ENCODE assay signal across 8 cellular contexts in the genomic region with DNA sequence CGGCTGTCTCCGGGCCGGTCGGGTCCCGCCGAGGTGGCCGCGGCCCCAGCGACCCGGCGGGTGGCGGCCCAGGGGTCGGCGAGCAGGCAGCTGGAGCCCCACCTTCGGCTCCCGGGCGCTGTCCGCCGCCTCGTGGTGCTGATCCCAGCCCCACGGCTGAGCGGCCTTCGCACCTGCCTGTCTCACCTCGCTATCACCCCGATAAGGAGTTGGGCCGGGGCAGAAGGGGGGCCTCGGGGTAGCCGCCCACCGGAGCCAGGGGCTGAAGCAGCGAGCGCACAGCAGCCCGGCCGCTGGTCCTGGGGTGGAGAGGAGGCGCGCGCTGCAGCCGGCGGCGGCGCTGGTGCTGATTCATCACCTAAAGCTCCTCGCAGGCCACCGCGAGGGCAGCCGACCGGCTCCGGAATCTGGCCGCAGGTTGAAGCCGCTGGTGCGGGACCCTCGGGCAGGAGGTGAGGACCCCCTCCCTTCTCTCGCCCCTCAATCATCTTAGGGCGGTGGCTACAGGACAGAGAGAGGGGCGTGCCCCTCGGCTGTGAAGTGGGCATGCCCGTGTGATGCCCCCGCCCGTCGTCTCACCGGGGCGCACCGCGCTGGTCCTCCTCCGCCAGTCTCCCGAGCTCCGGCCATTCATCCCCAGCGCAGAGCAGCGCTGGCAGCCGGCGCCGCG. TPM values are rescaled to one million over a fixed set of nuclear protein-coding genes. Genes with fewer than 3 reads are reported as not detected.
A peak's percentile ranks its signal among the peaks of the same experiment; 100 is the strongest.
DNase-seq lines count a peak whose midpoint lies in the region; ATAC-seq, FAIRE-seq and TF ChIP-seq lines count a peak whose summit lies in the region.

No MANE protein-coding gene starts in this region.

- H3K9me3 ChIP-seq in body of pancreas (no peaks in the 10 kb centered on the region), kidney (ENCODE audit: control insufficient read depth in 1 of 2, low read length in 2 of 2) (no peaks in the 10 kb centered on the region)

- TF ChIP-seq CTCF in body of pancreas (IDR thresholded peaks at IDR 0.05) (no peak), kidney (IDR thresholded peaks at IDR 0.05; ENCODE audit: borderline replicate concordance, extremely low read depth, insufficient read depth) (no peak)

- peaks cover 5 to 17% of the 10 kb centered on the region in 2 donors for H3K27me3 ChIP-seq in body of pancreas

- WGBS in body of pancreas, 2 donors: 0 to 2% methylated on average over 1 to 67 of the region's 71 CpGs

- no peaks in the 10 kb centered on the region for H3K36me3 ChIP-seq in body of pancreas (replicated peaks in 1 of 2; ENCODE audit: insufficient read depth in 1 of 2, low read depth in 2 of 2)
- H3K36me3 ChIP-seq in kidney (ENCODE audit: control insufficient read depth in 1 of 2, insufficient read depth in 2 of 2, low read length in 2 of 2): no peaks in the 10 kb centered on the region

- FAIRE-seq in kidney (lab: Jason Lieb, UNC): no peak

- no peak overlapping the region for H3K9ac ChIP-seq in kidney (ENCODE audit: low read length in 2 of 2)

- H3K27ac ChIP-seq in body of pancreas (peak overlapping the region in 1 of 4 donors; percentile 24), kidney (ENCODE audit: low read depth in 2 of 2, low read length in 2 of 2) (no peak overlapping the region)

- H3K4me1 ChIP-seq in body of pancreas (peaks cover 26% of the 10 kb centered on the region), kidney (ENCODE audit: control insufficient read depth in 1 of 2, insufficient read depth in 1 of 2, low read depth in 1 of 2, low read length in 2 of 2) (peaks cover 0 to 12% of the 10 kb centered on the region in 2 donors)

- intact Hi-C loops in body of pancreas (cut with DNase I) (no loop called here), kidney (cut with DNase I) (no loop called here)

- DNase-seq in NCI-H1417 (lab: John Stamatoyannopoulos, UW): peak in 2 of 3 experiments; percentile 72 to 78
- DNase-seq in NCI-H1417 treated with DMSO at 0.1 percent for 48 hours (lab: John Stamatoyannopoulos, UW): no peak
- peak; percentile 9 for DNase-seq in NCI-H774 (lab: John Stamatoyannopoulos, UW)
- DNase-seq in body of pancreas: peak; percentile 30 to 61 (median 48)
- DNase-seq in kidney: peak; percentile 77
- peak; percentile 7 for DNase-seq in stimulated activated CD4-positive, alpha-beta T cell treated with anti-CD3 and anti-CD28 coated beads, Interleukin-4, amount 100 ng/mL, for 24 hours
- DNase-seq in RKO (ENCODE audit: low spot score): no peak

- peak; percentile 79 for ATAC-seq in body of pancreas
- no peak for ATAC-seq in GM21390 (IDR thresholded peaks at IDR 0.05; ENCODE audit: unreplicated experiment)

- H3K4me3 ChIP-seq in body of pancreas: no peak overlapping the region
- peak overlapping the region in 1 of 2 donors; percentile 31 for H3K4me3 ChIP-seq in kidney (ENCODE audit: low read length in 2 of 2)

- TF ChIP-seq POLR2A in body of pancreas (IDR thresholded peaks at IDR 0.05): no peak

RNA-seq across cellular contexts. Expression of gene TRIM67, which starts 0.6 kb away (rescaled TPM):
- under 1 TPM in 1 of 2 donors, not detected in 1; under 0.01 TPM for total RNA-seq in body of pancreas
- not detected for total RNA-seq in kidney
- polyA plus RNA-seq in kidney (ENCODE audit: insufficient read depth, low read depth, low replicate concordance): 0.04 TPM

Comparison
In these comparisons a context has a peak if more than half of its experiments do, and no peak if none do; other contexts are left out.
1. DNase-seq: peak in NCI-H1417 (2 of 3), NCI-H774 (single experiment), body of pancreas (4 of 4), kidney (single experiment) and stimulated activated CD4-positive, alpha-beta T cell treated with anti-CD3 and anti-CD28 coated beads, Interleukin-4, amount 100 ng/mL, for 24 hours (single experiment); none in NCI-H1417 treated with DMSO at 0.1 percent for 48 hours (single experiment) and RKO (single experiment).